Comparison of ENCODE assay signal across 8 cellular contexts in the genomic region with DNA sequence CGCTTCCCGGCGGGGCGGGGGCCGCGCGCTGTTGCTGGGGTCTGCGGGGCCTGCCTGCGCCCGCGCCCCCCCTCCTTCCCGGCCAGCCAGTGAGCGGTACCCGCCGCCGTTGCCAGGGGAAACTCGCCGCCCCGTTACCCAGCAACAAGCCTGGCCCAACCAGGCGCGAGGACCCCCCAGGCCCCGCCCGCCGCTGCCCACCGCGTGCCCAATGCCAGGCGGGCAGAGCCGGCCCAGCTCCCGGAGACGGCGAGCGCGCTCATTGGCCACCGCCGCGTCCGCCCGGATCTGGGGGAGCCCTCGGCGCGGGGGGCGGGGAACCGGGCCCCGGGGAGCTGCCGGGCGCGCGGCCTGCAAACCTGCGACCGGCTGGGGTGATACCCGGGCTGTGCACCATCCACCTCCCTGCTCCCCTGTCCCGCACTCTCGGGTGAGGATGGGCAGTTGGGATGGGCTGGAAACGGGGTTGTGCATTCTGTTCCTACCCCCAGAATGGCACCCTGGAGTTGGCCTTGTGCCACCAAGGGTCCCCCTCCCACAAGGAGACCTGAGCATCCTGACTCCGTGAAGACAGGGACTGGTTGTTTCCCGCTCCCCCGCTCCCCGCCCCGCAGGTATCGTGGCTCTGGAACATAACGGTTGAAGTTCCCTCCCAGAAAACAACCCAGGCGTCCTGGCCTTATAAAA. TPM values are rescaled to one million over a fixed set of nuclear protein-coding genes. Genes with fewer than 3 reads are reported as not detected.
DNase-seq lines count a peak whose midpoint lies in the region; ATAC-seq lines count a peak whose summit lies in the region.

No MANE protein-coding gene starts in this region.

- no peak overlapping the region for H2BK12ac ChIP-seq in neuronal stem cell (ENCODE audit: low read length)

- H2BK120ac ChIP-seq in neuronal stem cell (ENCODE audit: low read depth, low read length) = peak overlapping the region; percentile 31

- H2BK15ac ChIP-seq in neuronal stem cell (ENCODE audit: low read length) = peak overlapping the region; percentile 58

- H2AFZ ChIP-seq in neuronal stem cell (ENCODE audit: low read length) = peak overlapping the region; percentile 69

- H3K36me3 Mint-ChIP-seq in activated T-cell treated with anti-CD3 and anti-CD28 coated beads, Interleukin-2, amount 50 U/mL, for 72 hours (ENCODE audit: insufficient read depth in 2 of 2) = peaks cover 10% of the 10 kb centered on the region in 2 donors

- H3K4me2 ChIP-seq in neuronal stem cell (ENCODE audit: insufficient read depth, low read length, poor library complexity, severe bottlenecking) = peak overlapping the region; percentile 55

- peaks cover 7% of the 10 kb centered on the region for H3K79me1 ChIP-seq in neuronal stem cell (ENCODE audit: low read depth, low read length)

- H3K9ac ChIP-seq in neuronal stem cell (ENCODE audit: low read depth, low read length, poor library complexity) = peak overlapping the region; percentile 44

- H3K27me3 Mint-ChIP-seq in activated T-cell treated with anti-CD3 and anti-CD28 coated beads, Interleukin-2, amount 50 U/mL, for 72 hours (ENCODE audit: low read depth) = peaks cover 6% of the 10 kb centered on the region

- peaks cover 24 to 31% of the 10 kb centered on the region in 2 donors for H3K4me1 ChIP-seq in neuronal stem cell (ENCODE audit: control insufficient read depth in 2 of 2, insufficient read depth in 1 of 2, low read depth in 1 of 2, low read length in 2 of 2)

- H4K8ac ChIP-seq in neuronal stem cell (ENCODE audit: low read depth, low read length) = peak overlapping the region; percentile 17

- peaks cover 0 to 2% of the 10 kb centered on the region in 2 donors for H3K36me3 ChIP-seq in neuronal stem cell (replicated peaks in 1 of 2; ENCODE audit: control insufficient read depth in 2 of 2, insufficient read depth in 2 of 2, low read length in 2 of 2)

- H3K9me3 ChIP-seq in neuronal stem cell (replicated peaks in 1 of 2; ENCODE audit: control insufficient read depth in 2 of 2, insufficient read depth in 1 of 2, low read depth in 1 of 2, low read length in 2 of 2) = peaks cover 0 to 6% of the 10 kb centered on the region in 2 donors

- H2AK5ac ChIP-seq in neuronal stem cell (ENCODE audit: low read depth, low read length) = peak overlapping the region; percentile 96

- no peak overlapping the region for H3K14ac ChIP-seq in neuronal stem cell (ENCODE audit: low read length)

- peak; percentile 6 to 11 for ATAC-seq in activated T-cell treated with anti-CD3 and anti-CD28 coated beads, Interleukin-2, amount 50 U/mL, for 72 hours (replicated peaks in 1 of 2)
- ATAC-seq in GM21447 (IDR thresholded peaks at IDR 0.05; ENCODE audit: unreplicated experiment) (no peak), GM19467 (IDR thresholded peaks at IDR 0.05; ENCODE audit: unreplicated experiment) (no peak)

- H3K4me3 Mint-ChIP-seq in activated T-cell treated with anti-CD3 and anti-CD28 coated beads, Interleukin-2, amount 50 U/mL, for 72 hours = peak overlapping the region in 1 of 2 donors; percentile 46

- peaks cover 0 to 30% (median 4%) of the 10 kb centered on the region in 3 experiments for H3K27me3 ChIP-seq in neuronal stem cell (ENCODE audit: control insufficient read depth in 3 of 3, insufficient read depth in 3 of 3, low read depth in 1 of 3, low read length in 3 of 3)

- no peak overlapping the region for H4K91ac ChIP-seq in neuronal stem cell (ENCODE audit: low read depth, low read length, poor library complexity)

- H3K9me3 Mint-ChIP-seq in activated T-cell treated with anti-CD3 and anti-CD28 coated beads, Interleukin-2, amount 50 U/mL, for 72 hours = no peaks in the 10 kb centered on the region

- H2BK5ac ChIP-seq in neuronal stem cell (ENCODE audit: low read length) = peak overlapping the region; percentile 10

- H3K4ac ChIP-seq in neuronal stem cell (ENCODE audit: low read length) = no peak overlapping the region

- peak overlapping the region; percentile 71 for H3K18ac ChIP-seq in neuronal stem cell (ENCODE audit: low read length)

- DNase-seq in DMS53 treated with DMSO at 0.1 percent for 48 hours (lab: John Stamatoyannopoulos, UW; ENCODE audit: unreplicated experiment) (peak; percentile 33), NCI-H2081 treated with DMSO at 0.1 percent for 48 hours (lab: John Stamatoyannopoulos, UW) (peak; percentile 9), fibroblast of peridontal ligament (ENCODE audit: extremely low read depth) (peak; percentile 43), neuronal stem cell (ENCODE audit: low spot score) (no peak), HuH-7 (ENCODE audit: low spot score) (no peak)
- peak; percentile 66 to 68 for DNase-seq in activated T-cell treated with anti-CD3 and anti-CD28 coated beads, Interleukin-2, amount 50 U/mL, for 72 hours

- no CpG with 5 or more reads among the region's 62 CpGs for WGBS in neuronal stem cell (ENCODE audit: extremely low coverage in 2 of 2, insufficient read length in 2 of 2, insufficient replicate concordance in 1 of 2), 2 donors

- peak overlapping the region; percentile 3 to 49 for H3K4me3 ChIP-seq in neuronal stem cell (ENCODE audit: low read length in 2 of 2)

- H3K23ac ChIP-seq in neuronal stem cell (ENCODE audit: low read depth, low read length, poor library complexity) = peak overlapping the region; percentile 80

- peaks cover 16% of the 10 kb centered on the region for H3K4me1 Mint-ChIP-seq in activated T-cell treated with anti-CD3 and anti-CD28 coated beads, Interleukin-2, amount 50 U/mL, for 72 hours (ENCODE audit: low read depth)

- H3K27ac ChIP-seq in neuronal stem cell (replicated peaks; ENCODE audit: low read length) = no peak overlapping the region

- H3K27ac Mint-ChIP-seq in activated T-cell treated with anti-CD3 and anti-CD28 coated beads, Interleukin-2, amount 50 U/mL, for 72 hours = no peak overlapping the region

RNA-seq across cellular contexts. Expression of a gene that starts 8.8 kb away (rescaled TPM):
- 10 to 100 TPM; 41.4 to 59.2 TPM for total RNA-seq in activated T-cell treated with anti-CD3 and anti-CD28 coated beads, Interleukin-2, amount 50 U/mL, for 72 hours
- 20.7 TPM for polyA plus RNA-seq in neuronal stem cell (2013, experiment 1 of 2)
- 20.0 TPM for polyA plus RNA-seq in neuronal stem cell (2013, experiment 2 of 2)

RNA-seq across cellular contexts. Expression of a gene that starts 16.6 kb away (rescaled TPM):
- total RNA-seq in activated T-cell treated with anti-CD3 and anti-CD28 coated beads, Interleukin-2, amount 50 U/mL, for 72 hours = 10 to 100 TPM; 51.6 to 51.7 TPM
- 15.9 TPM for polyA plus RNA-seq in neuronal stem cell (2013, experiment 1 of 2)
- 14.8 TPM for polyA plus RNA-seq in neuronal stem cell (2013, experiment 2 of 2)

RNA-seq across cellular contexts. Expression of a gene that starts 34.9 kb away (rescaled TPM):
- total RNA-seq in activated T-cell treated with anti-CD3 and anti-CD28 coated beads, Interleukin-2, amount 50 U/mL, for 72 hours = 10 to 100 TPM; 19.7 to 21.4 TPM
- polyA plus RNA-seq in neuronal stem cell (2013, experiment 1 of 2) = 7.5 TPM
- polyA plus RNA-seq in neuronal stem cell (2013, experiment 2 of 2) = 6.6 TPM

Comparison
In these comparisons a context has a peak if more than half of its experiments do, and no peak if none do; other contexts are left out.
1. DNase-seq: peak in DMS53 treated with DMSO at 0.1 percent for 48 hours (single experiment), NCI-H2081 treated with DMSO at 0.1 percent for 48 hours (single experiment), activated T-cell treated with anti-CD3 and anti-CD28 coated beads, Interleukin-2, amount 50 U/mL, for 72 hours (2 of 2) and fibroblast of peridontal ligament (single experiment); none in neuronal stem cell (single experiment) and HuH-7 (single experiment).
2. ATAC-seq: peak in activated T-cell treated with anti-CD3 and anti-CD28 coated beads, Interleukin-2, amount 50 U/mL, for 72 hours (2 of 2); none in GM21447 (single experiment) and GM19467 (single experiment).